In the genomic region with DNA sequence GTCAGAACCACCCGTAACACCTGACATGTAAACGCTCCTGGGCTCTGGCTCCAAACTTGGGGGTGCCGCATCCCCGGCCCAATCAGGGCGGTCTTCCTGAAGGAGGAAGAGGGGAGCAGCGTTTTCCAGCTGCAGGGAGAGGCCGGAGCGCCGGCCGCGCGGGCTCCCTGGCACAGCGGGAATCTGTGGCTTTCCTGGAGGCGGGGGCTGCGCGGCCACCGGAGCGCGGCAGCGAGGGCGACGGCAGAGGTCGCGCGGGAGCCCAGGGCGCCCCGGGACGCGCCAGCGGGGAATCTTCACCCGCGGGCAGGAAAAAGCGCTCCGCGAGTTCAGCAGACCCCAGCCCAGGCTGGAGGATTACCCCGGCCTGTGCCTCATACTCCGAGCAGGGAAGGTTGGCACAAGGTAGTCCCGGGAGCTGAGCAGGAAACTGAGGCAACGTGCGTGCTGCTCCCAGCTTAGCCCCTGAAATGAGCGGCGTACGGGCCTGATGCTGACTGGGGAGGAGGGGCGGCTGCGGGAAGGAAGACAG, we compare ENCODE assay signal across 7 cellular contexts. TPM values are rescaled to one million over a fixed set of nuclear protein-coding genes. Genes with fewer than 3 reads are reported as not detected.
DNase-seq lines count a peak whose midpoint lies in the region; ATAC-seq and TF ChIP-seq lines count a peak whose summit lies in the region.
"Had no signal": no experiment of that assay in that cellular context is flagged by ENCODE, and none has a peak within 500 bp of the region (broad histone marks: within the 10 kb centered on the region; RNA-seq: fewer than 3 reads in every experiment).

No MANE protein-coding gene starts in this region.

- no CpG with 5 or more reads among the region's 45 CpGs for WGBS in trophoblast cell (ENCODE audit: extremely low coverage, insufficient coverage, insufficient read length)

- H3K79me1 ChIP-seq in trophoblast cell (ENCODE audit: low read length) = peaks cover 2% of the 10 kb centered on the region

- no peaks in the 10 kb centered on the region for H3K36me3 ChIP-seq in colonic mucosa
- H3K36me3 ChIP-seq in trophoblast cell (ENCODE audit: control insufficient read depth in 1 of 2, insufficient read depth in 2 of 2, low read length in 2 of 2) = peaks cover 0 to 6% of the 10 kb centered on the region in 2 experiments

- H3K9ac ChIP-seq in colonic mucosa (ENCODE audit: low read depth in 2 of 2, low read length in 2 of 2) (peak overlapping the region; percentile 64 to 90), trophoblast cell (ENCODE audit: low read length) (peak overlapping the region; percentile 26)

- no peak overlapping the region for H3K23ac ChIP-seq in trophoblast cell (ENCODE audit: low read length)

- H4K12ac ChIP-seq in trophoblast cell (ENCODE audit: low read depth, low read length) = no peak overlapping the region

- H2BK12ac ChIP-seq in trophoblast cell (ENCODE audit: low read length) = peak overlapping the region; percentile 51

- no peaks in the 10 kb centered on the region for H3K79me2 ChIP-seq in trophoblast cell (ENCODE audit: control insufficient read depth, insufficient read depth, low read length, poor library complexity)

- no peak overlapping the region for H2BK5ac ChIP-seq in trophoblast cell (ENCODE audit: low read depth, low read length, poor library complexity)

- TF ChIP-seq CTCF in colonic mucosa (IDR thresholded peaks at IDR 0.05) = no peak

- peaks cover 7% of the 10 kb centered on the region for H3K4me1 ChIP-seq in colonic mucosa
- peaks cover 16 to 37% of the 10 kb centered on the region in 2 experiments for H3K4me1 ChIP-seq in trophoblast cell (ENCODE audit: control insufficient read depth in 1 of 2, insufficient read depth in 2 of 2, low read length in 2 of 2)

- peak overlapping the region; percentile 69 for H3K18ac ChIP-seq in trophoblast cell (ENCODE audit: low read length)

- no peak overlapping the region for H2BK120ac ChIP-seq in trophoblast cell (ENCODE audit: insufficient read depth, low read length, poor library complexity)

- H3K9me3 ChIP-seq in colonic mucosa (no peaks in the 10 kb centered on the region), trophoblast cell (ENCODE audit: insufficient read depth, low read depth, low read length) (peaks cover 5% of the 10 kb centered on the region)

- H3K27me3 ChIP-seq in colonic mucosa (peaks cover 19% of the 10 kb centered on the region), trophoblast cell (ENCODE audit: insufficient read depth, low read length) (peaks cover 50% of the 10 kb centered on the region)

- DNase-seq in colonic mucosa (peak; percentile 56), trophoblast cell (peak in 1 of 2 donors; percentile 56), pons (ENCODE audit: low spot score) (no peak), activated gamma-delta T cell (lab: John Stamatoyannopoulos, UW) (no peak)

- peak overlapping the region; percentile 39 for H2AK5ac ChIP-seq in trophoblast cell (ENCODE audit: low read length)

- peak overlapping the region; percentile 81 for H3K14ac ChIP-seq in trophoblast cell (ENCODE audit: low read length)

- H4K8ac ChIP-seq in trophoblast cell (ENCODE audit: low read depth, low read length) = peak overlapping the region; percentile 49

- intact Hi-C loops in colonic mucosa (cut with DNase I) = loop anchor here (2.0 to 10.0 kb wide), 2 partner anchors 72 to 94 kb away; no protein-coding TSS in a partner anchor

- peak overlapping the region; percentile 81 for H2AFZ ChIP-seq in trophoblast cell (ENCODE audit: insufficient read depth, low read length, poor library complexity)

- peak overlapping the region; percentile 77 for H3K27ac ChIP-seq in colonic mucosa
- H3K27ac ChIP-seq in trophoblast cell (ENCODE audit: low read depth, low read length) = no peak overlapping the region
- H3K27ac ChIP-seq: epithelial cell of prostate had no signal

- H3K4ac ChIP-seq in trophoblast cell (ENCODE audit: low read depth, low read length) = no peak overlapping the region

- no peak overlapping the region for H4K91ac ChIP-seq in trophoblast cell (ENCODE audit: low read depth, low read length)

- ATAC-seq in GM19328 (IDR thresholded peaks at IDR 0.05; ENCODE audit: unreplicated experiment) (peak; percentile 2), HG03521 (IDR thresholded peaks at IDR 0.05; ENCODE audit: unreplicated experiment) (peak; percentile 2)

- H3K4me3 ChIP-seq in colonic mucosa (peak overlapping the region; percentile 59), trophoblast cell (ENCODE audit: low read depth, low read length) (peak overlapping the region; percentile 34)

- peak overlapping the region; percentile 63 for H3K4me2 ChIP-seq in trophoblast cell (ENCODE audit: low read length)

RNA-seq across cellular contexts. Expression of a gene that starts 0.6 kb away (rescaled TPM):
- 10 to 100 TPM; 10.4 to 15.7 TPM for total RNA-seq in colonic mucosa
- 4.6 and 4.8 TPM in 2 replicates for polyA plus RNA-seq in trophoblast cell (2013)

RNA-seq across cellular contexts. Expression of a gene that starts 10.6 kb away (rescaled TPM):
- total RNA-seq in colonic mucosa = 100 to 1,000 TPM; 122 to 155 TPM
- 0.04 TPM in 1 of 2 replicates, not detected in the other for polyA plus RNA-seq in trophoblast cell (2013)

RNA-seq across cellular contexts. Expression of a gene that starts 22.9 kb away (rescaled TPM):
- 10 to 100 TPM in 1 of 2 donors, 1 to 10 TPM in 1; 3.1 to 11.1 TPM for total RNA-seq in colonic mucosa
- polyA plus RNA-seq in trophoblast cell (2013) = 0.63 and 0.67 TPM in 2 replicates

RNA-seq across cellular contexts. Expression of a gene that starts 37.5 kb away (rescaled TPM):
- total RNA-seq in colonic mucosa = 10 to 100 TPM in 1 of 2 donors, 1 to 10 TPM in 1; 7.0 to 12.7 TPM
- 8.2 and 8.7 TPM in 2 replicates for polyA plus RNA-seq in trophoblast cell (2013)
